11 cellular contexts compared by ENCODE assay signal in the genomic region with DNA sequence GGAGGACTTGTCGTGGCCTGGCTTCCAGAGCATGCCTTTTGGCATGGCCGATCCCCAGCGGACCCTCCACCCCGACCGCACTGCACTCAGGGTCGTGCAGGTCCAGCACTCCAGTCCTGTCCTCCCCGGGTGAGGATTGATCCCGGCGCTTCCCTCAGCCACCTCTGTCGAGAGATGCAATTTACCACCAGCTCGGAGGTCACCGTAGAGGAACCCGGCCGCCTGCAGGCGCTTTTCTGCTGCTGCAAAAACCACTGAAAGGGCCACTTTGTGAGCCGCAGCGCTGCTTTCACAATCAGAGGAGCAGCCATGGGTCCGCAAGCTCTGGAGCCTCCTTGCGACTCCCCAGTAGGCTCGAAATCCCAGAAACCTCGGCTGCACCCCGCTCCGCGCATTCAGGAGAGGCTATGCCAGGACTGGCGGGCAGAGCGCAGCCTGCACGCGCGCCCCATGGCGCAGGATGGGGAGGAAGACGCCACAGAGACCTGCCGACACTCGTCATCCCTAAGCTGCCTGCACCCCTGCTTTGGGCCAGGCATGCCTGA.
DNase-seq lines count a peak whose midpoint lies in the region; ATAC-seq, FAIRE-seq and TF ChIP-seq lines count a peak whose summit lies in the region.
"Had no signal": no experiment of that assay in that cellular context is flagged by ENCODE, and none has a peak within 500 bp of the region (broad histone marks: within the 10 kb centered on the region; RNA-seq: fewer than 3 reads in every experiment).

No MANE protein-coding gene starts in this region.

- H3K4me1 ChIP-seq in muscle layer of duodenum (ENCODE audit: control insufficient read depth in 1 of 2, insufficient read depth in 2 of 2, low read length in 2 of 2) (peaks cover 0 to 8% of the 10 kb centered on the region in 2 donors), prostate gland (replicated peaks) (no peaks in the 10 kb centered on the region)

- no peak for TF ChIP-seq CTCF in prostate gland (IDR thresholded peaks at IDR 0.05)

- H3K27ac ChIP-seq in muscle layer of duodenum (ENCODE audit: low read length) = no peak overlapping the region
- H3K27ac ChIP-seq in prostate gland = no peak overlapping the region
- H3K27ac ChIP-seq: adrenal gland, WERI-Rb-1 had no signal

- H3K36me3 ChIP-seq in muscle layer of duodenum (ENCODE audit: control insufficient read depth in 1 of 2, insufficient read depth in 2 of 2, low read length in 2 of 2) = no peaks in the 10 kb centered on the region
- no peaks in the 10 kb centered on the region for H3K36me3 ChIP-seq in prostate gland
- H3K36me3 ChIP-seq: adrenal gland, WERI-Rb-1 had no signal

- H3K4me3 ChIP-seq in muscle layer of duodenum (ENCODE audit: low read depth in 1 of 2, low read length in 2 of 2) = peak overlapping the region; percentile 22 to 51
- H3K4me3 ChIP-seq in prostate gland = no peak overlapping the region

- H3K27me3 ChIP-seq in muscle layer of duodenum (ENCODE audit: low read depth, low read length) = peaks cover 6% of the 10 kb centered on the region
- peaks cover 3% of the 10 kb centered on the region for H3K27me3 ChIP-seq in prostate gland (replicated peaks; ENCODE audit: insufficient read depth)

- no peak for ATAC-seq in HG02840 (IDR thresholded peaks at IDR 0.05; ENCODE audit: low FRiP score, unreplicated experiment)

- H3K9me3 ChIP-seq in muscle layer of duodenum (ENCODE audit: control insufficient read depth in 1 of 2, low read length in 2 of 2) (no peaks in the 10 kb centered on the region), prostate gland (no peaks in the 10 kb centered on the region)
- H3K9me3 ChIP-seq: adrenal gland had no signal

- intact Hi-C loops in prostate gland (cut with DNase I) = no loop called here

- no peak for FAIRE-seq in GM12891 (lab: Jason Lieb, UNC)

- DNase-seq in AG08395 (ENCODE audit: low spot score) = peak; percentile 11
- peak; percentile 14 for DNase-seq in GM12891 (ENCODE audit: insufficient read length, low spot score)
- peak; percentile 4 for DNase-seq in astrocyte of the hippocampus (ENCODE audit: low read depth, low spot score)
- no peak for DNase-seq in prostate gland (ENCODE audit: low spot score)
- DNase-seq in kidney tubule cell (ENCODE audit: low spot score) = no peak
- no peak for DNase-seq in NCI-H524 treated with DMSO at 0.1 percent for 48 hours (lab: John Stamatoyannopoulos, UW)
- DNase-seq: NCI-H1436 treated with DMSO at 0.1 percent for 48 hours had no signal

- no peak for TF ChIP-seq POLR2A in GM12891 (IDR thresholded peaks at IDR 0.05; ENCODE audit: low read depth, low read length)
- TF ChIP-seq POLR2A in prostate gland (IDR thresholded peaks at IDR 0.05) = no peak

- WGBS in prostate gland = 5% methylated on average over 22 of the region's 33 CpGs

TF ChIP-seq in GM12891, 5 proteins besides CTCF, POLR2A, EP300 and RAD21:
- TF ChIP-seq POLR2AphosphoS5 (IDR thresholded peaks at IDR 0.05; ENCODE audit: low read depth, low read length) (no peak), PAX5 (IDR thresholded peaks at IDR 0.05; ENCODE audit: insufficient read depth, low read length, severe bottlenecking) (no peak), SPI1 (IDR thresholded peaks at IDR 0.05; ENCODE audit: low read depth, low read length) (no peak), POU2F2 (IDR thresholded peaks at IDR 0.05; ENCODE audit: low read depth, low read length) (no peak)

Comparison
In these comparisons a context has a peak if more than half of its experiments do, and no peak if none do; other contexts are left out.
1. DNase-seq: peak in AG08395 (single experiment), GM12891 (single experiment) and astrocyte of the hippocampus (single experiment); none in prostate gland (single experiment), kidney tubule cell (single experiment) and NCI-H524 treated with DMSO at 0.1 percent for 48 hours (single experiment).
2. H3K4me3 ChIP-seq: peak in muscle layer of duodenum (2 of 2); none in prostate gland (0 of 2).